ENCODE assay signal across 16 cellular contexts in genomic region chr2:203948733-203949132, GRCh38. TPM values are rescaled to one million over a fixed set of nuclear protein-coding genes. Genes with fewer than 3 reads are reported as not detected.
A peak's percentile ranks its signal among the peaks of the same experiment; 100 is the strongest.
DNase-seq lines count a peak whose midpoint lies in the region; ATAC-seq and TF ChIP-seq lines count a peak whose summit lies in the region.
"Had no signal": no experiment of that assay in that cellular context is flagged by ENCODE, and none has a peak within 500 bp of the region (broad histone marks: within the 10 kb centered on the region; RNA-seq: fewer than 3 reads in every experiment).

No MANE protein-coding gene starts in this region.

- H3K9me3 Mint-ChIP-seq in CD4-positive, CD25-positive, alpha-beta regulatory T cell, result peaks cover 0 to 2% (median 0%) of the 10 kb centered on the region in 7 donors

- H3K4me3 ChIP-seq in CD4-positive, CD25-positive, alpha-beta regulatory T cell (ENCODE audit: low read depth, low read length), result peak overlapping the region; percentile 90
- H3K4me3 ChIP-seq in suprapubic skin, result no peak overlapping the region
- H3K4me3 ChIP-seq: skin epidermis, uterus had no signal

- H3K27ac Mint-ChIP-seq in CD4-positive, CD25-positive, alpha-beta regulatory T cell, result peak overlapping the region; percentile 72 to 95 (median 79)
- peak overlapping the region; percentile 99 for H3K27ac Mint-ChIP-seq in T-helper 17 cell

- no peaks in the 10 kb centered on the region for H3K9me3 ChIP-seq in CD4-positive, CD25-positive, alpha-beta regulatory T cell (ENCODE audit: control insufficient read depth in 2 of 2, low read length in 2 of 2)
- no peaks in the 10 kb centered on the region for H3K9me3 ChIP-seq in T-helper 17 cell (ENCODE audit: control insufficient read depth, low read length, poor library complexity, severe bottlenecking)
- no peaks in the 10 kb centered on the region for H3K9me3 ChIP-seq in suprapubic skin
- H3K9me3 ChIP-seq: uterus had no signal

- H3K27me3 ChIP-seq in CD4-positive, CD25-positive, alpha-beta regulatory T cell (ENCODE audit: control insufficient read depth, insufficient read depth, low read length), result no peaks in the 10 kb centered on the region
- no peaks in the 10 kb centered on the region for H3K27me3 ChIP-seq in suprapubic skin
- H3K27me3 ChIP-seq: uterus had no signal

- H3K27ac ChIP-seq in CD4-positive, CD25-positive, alpha-beta regulatory T cell (ENCODE audit: insufficient read depth, low read length, poor library complexity, severe bottlenecking), result peak overlapping the region; percentile 75
- no peak overlapping the region for H3K27ac ChIP-seq in suprapubic skin
- H3K27ac ChIP-seq: uterus had no signal

- no peaks in the 10 kb centered on the region for H3K27me3 Mint-ChIP-seq in CD4-positive, CD25-positive, alpha-beta regulatory T cell
- no peaks in the 10 kb centered on the region for H3K27me3 Mint-ChIP-seq in T-helper 17 cell

- WGBS in suprapubic skin, result 84% methylated on average over 1 of the region's 1 CpG

- H3K4me1 Mint-ChIP-seq in CD4-positive, CD25-positive, alpha-beta regulatory T cell, result peaks cover 67 to 99% (median 83%) of the 10 kb centered on the region in 4 donors
- H3K4me1 Mint-ChIP-seq in T-helper 17 cell, result peaks cover 66% of the 10 kb centered on the region

- peaks cover 40% of the 10 kb centered on the region for H3K36me3 ChIP-seq in CD4-positive, CD25-positive, alpha-beta regulatory T cell (ENCODE audit: control insufficient read depth, insufficient read depth, low read length)
- H3K36me3 ChIP-seq in suprapubic skin, result no peaks in the 10 kb centered on the region
- H3K36me3 ChIP-seq: uterus had no signal

- H3K36me3 Mint-ChIP-seq in CD4-positive, CD25-positive, alpha-beta regulatory T cell, result peaks cover 34% of the 10 kb centered on the region
- H3K36me3 Mint-ChIP-seq in T-helper 17 cell (ENCODE audit: low read depth), result peaks cover 17% of the 10 kb centered on the region

- H3K4me3 Mint-ChIP-seq in CD4-positive, CD25-positive, alpha-beta regulatory T cell, result peak overlapping the region; percentile 69 to 95 (median 87)
- peak overlapping the region; percentile 87 for H3K4me3 Mint-ChIP-seq in T-helper 17 cell

- TF ChIP-seq POLR2A in GM18505 (IDR thresholded peaks at IDR 0.05; ENCODE audit: borderline replicate concordance, extremely low read depth, insufficient read depth, insufficient read length), result no peak
- TF ChIP-seq POLR2A in suprapubic skin (IDR thresholded peaks at IDR 0.05), result no peak

- no peak for DNase-seq in CD4-positive, CD25-positive, alpha-beta regulatory T cell
- DNase-seq in T-helper 17 cell (no peak), DMS114 treated with DMSO at 0.1 percent for 48 hours (lab: John Stamatoyannopoulos, UW; ENCODE audit: unreplicated experiment) (no peak), suprapubic skin (ENCODE audit: low spot score in 2 of 2) (no peak)
- DNase-seq: AML-193; effector CD8-positive, alpha-beta T cell; NCI-H510A treated with DMSO at 0.1 percent for 48 hours; uterus had no signal

- no peak for ATAC-seq in CD4-positive, CD25-positive, alpha-beta regulatory T cell (ENCODE audit: low read depth in 2 of 2)
- ATAC-seq in GM18505 (IDR thresholded peaks at IDR 0.05; ENCODE audit: unreplicated experiment), result peak; percentile 70
- ATAC-seq in HG02588 (IDR thresholded peaks at IDR 0.05; ENCODE audit: unreplicated experiment), result peak; percentile 64
- ATAC-seq in T-helper 17 cell, result no peak
- no peak for ATAC-seq in activated CD4-positive, CD25-positive, alpha-beta regulatory T cell treated with anti-CD3 and anti-CD28 coated beads, Interleukin-2, amount 50 U/mL, for 24 hours
- ATAC-seq in GM21528 (IDR thresholded peaks at IDR 0.05; ENCODE audit: low FRiP score, unreplicated experiment), result no peak
- ATAC-seq: Right ventricle myocardium inferior had no signal

- TF ChIP-seq EP300 in suprapubic skin (IDR thresholded peaks at IDR 0.05), result no peak

- TF ChIP-seq CTCF in suprapubic skin (IDR thresholded peaks at IDR 0.05), result no peak

- H3K4me1 ChIP-seq in CD4-positive, CD25-positive, alpha-beta regulatory T cell (ENCODE audit: control insufficient read depth, insufficient read depth, low read length, poor library complexity, severe bottlenecking), result peaks cover 92% of the 10 kb centered on the region
- no peaks in the 10 kb centered on the region for H3K4me1 ChIP-seq in suprapubic skin
- H3K4me1 ChIP-seq: uterus had no signal

RNA-seq across cellular contexts. Expression of gene ICOS, which starts 12.2 kb away (rescaled TPM):
- 195 TPM for total RNA-seq in CD4-positive, CD25-positive, alpha-beta regulatory T cell
- polyA plus RNA-seq in CD4-positive, CD25-positive, alpha-beta regulatory T cell, result 10 to 100 TPM; 33.0 to 45.2 (median 38.2) TPM
- total RNA-seq in T-helper 17 cell (100 to 1,000 TPM in 1 of 2 donors, 10 to 100 TPM in 1; 71.5 to 122 TPM), suprapubic skin (under 1 TPM in 1 of 4 donors, not detected in 3; 0.47 TPM)
- total RNA-seq: M059J, Right ventricle myocardium inferior had no signal
- polyA plus RNA-seq: neural cell had no signal

Comparison
In these comparisons a context has a peak if more than half of its experiments do, and no peak if none do; other contexts are left out.
1. ATAC-seq: peak in GM18505 (single experiment) and HG02588 (single experiment); none in CD4-positive, CD25-positive, alpha-beta regulatory T cell (0 of 2), T-helper 17 cell (single experiment), activated CD4-positive, CD25-positive, alpha-beta regulatory T cell treated with anti-CD3 and anti-CD28 coated beads, Interleukin-2, amount 50 U/mL, for 24 hours (0 of 2) and GM21528 (single experiment).
2. RNA of gene ICOS, which starts 12.2 kb away (total RNA-seq): 195 TPM in CD4-positive, CD25-positive, alpha-beta regulatory T cell (single experiment) and 71.5 to 122 TPM in T-helper 17 cell; 0.47 TPM in suprapubic skin; every median in the first group is over 10 times any median in the second.